10 cellular contexts compared by ENCODE assay signal in the genomic region with DNA sequence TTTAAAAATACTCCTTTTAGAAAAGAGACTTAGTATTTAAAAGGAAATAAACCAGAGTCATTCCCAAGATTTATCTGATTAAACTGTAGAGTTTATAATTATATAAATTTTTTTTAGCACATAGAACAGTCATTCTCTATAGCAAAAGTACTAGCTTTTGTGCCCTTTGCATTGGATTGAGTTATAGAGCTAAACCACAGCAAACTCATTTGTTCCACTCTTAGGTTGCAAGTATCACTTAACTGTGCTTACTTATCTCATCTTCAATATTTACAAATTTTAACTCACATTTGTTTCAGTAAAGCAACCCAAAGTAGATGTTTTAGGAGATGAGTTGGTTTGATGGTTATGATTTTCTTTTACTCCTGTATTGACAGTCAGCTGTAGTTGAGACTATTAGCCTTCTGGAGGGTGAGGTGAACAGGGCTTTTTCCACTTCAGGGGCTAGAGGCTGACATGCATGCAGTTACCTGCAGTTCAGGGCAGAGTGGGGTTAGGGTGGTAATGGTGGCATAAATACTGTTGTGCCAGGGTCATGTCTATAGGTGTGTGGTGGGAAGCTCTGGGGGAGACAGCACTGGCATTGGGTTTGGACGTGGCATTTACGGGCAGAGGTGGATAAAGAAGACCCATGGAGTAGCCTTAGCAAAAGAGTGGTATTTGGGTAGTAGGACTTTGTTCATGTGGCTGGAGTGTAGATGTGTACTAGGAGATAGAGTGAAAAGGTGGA. TPM values are rescaled to one million over a fixed set of nuclear protein-coding genes. Genes with fewer than 3 reads are reported as not detected.
DNase-seq lines count a peak whose midpoint lies in the region; ATAC-seq and TF ChIP-seq lines count a peak whose summit lies in the region.
"Had no signal": no experiment of that assay in that cellular context is flagged by ENCODE, and none has a peak within 500 bp of the region (broad histone marks: within the 10 kb centered on the region; RNA-seq: fewer than 3 reads in every experiment).

No MANE protein-coding gene starts in this region.

- H3K27ac Mint-ChIP-seq in MCF 10A (ENCODE audit: low read depth, unreplicated experiment), result peak overlapping the region; percentile 58
- H3K27ac Mint-ChIP-seq in WTC11, result 0 out of 2 replicates have a peak overlapping the region, but pooled peaks have one; percentile 2

- TF ChIP-seq CTCF in MCF 10A (IDR thresholded peaks at IDR 0.05; ENCODE audit: unreplicated experiment), result no peak
- TF ChIP-seq CTCF in breast epithelium (IDR thresholded peaks at IDR 0.05), result no peak
- no peak for TF ChIP-seq CTCF in WTC11 (IDR thresholded peaks at IDR 0.05)
- TF ChIP-seq CTCF in right lobe of liver (IDR thresholded peaks at IDR 0.05), result no peak
- no peak for TF ChIP-seq CTCF in foreskin keratinocyte (conservative IDR thresholded peaks at IDR 0.05)
- no peak for TF ChIP-seq CTCF in mucosa of descending colon (IDR thresholded peaks at IDR 0.05)

- TF ChIP-seq POLR2A in breast epithelium (IDR thresholded peaks at IDR 0.05) (no peak), right lobe of liver (IDR thresholded peaks at IDR 0.05) (no peak)

- H3K4me1 Mint-ChIP-seq in MCF 10A (ENCODE audit: insufficient read depth, unreplicated experiment) (peaks cover 45% of the 10 kb centered on the region), WTC11 (peaks cover 62% of the 10 kb centered on the region)

- no peaks in the 10 kb centered on the region for H3K27me3 Mint-ChIP-seq in MCF 10A (ENCODE audit: insufficient read depth, unreplicated experiment)
- no peaks in the 10 kb centered on the region for H3K27me3 Mint-ChIP-seq in WTC11 (ENCODE audit: low read depth)

- H3K36me3 ChIP-seq in breast epithelium, result no peaks in the 10 kb centered on the region
- no peaks in the 10 kb centered on the region for H3K36me3 ChIP-seq in right lobe of liver
- H3K36me3 ChIP-seq in subcutaneous abdominal adipose tissue (ENCODE audit: control insufficient read depth in 5 of 5, insufficient read depth in 5 of 5, low read length in 5 of 5), result no peaks in the 10 kb centered on the region
- H3K36me3 ChIP-seq in mucosa of descending colon (ENCODE audit: low read depth), result no peaks in the 10 kb centered on the region

- H3K4me3 Mint-ChIP-seq in MCF 10A (ENCODE audit: unreplicated experiment) (no peak overlapping the region), WTC11 (no peak overlapping the region)

- no peak for DNase-seq in MCF 10A (ENCODE audit: unreplicated experiment)
- DNase-seq in breast epithelium (ENCODE audit: low spot score in 2 of 2), result no peak
- no peak for DNase-seq in WTC11 (ENCODE audit: low spot score)
- DNase-seq in right lobe of liver, result no peak
- DNase-seq in NCI-H748 (lab: John Stamatoyannopoulos, UW; ENCODE audit: unreplicated experiment), result no peak
- no peak for DNase-seq in foreskin keratinocyte
- no peak for DNase-seq in mucosa of descending colon
- DNase-seq: NCI-H524, SJCRH30 had no signal

- H3K9me3 Mint-ChIP-seq in MCF 10A (ENCODE audit: unreplicated experiment) (no peaks in the 10 kb centered on the region), WTC11 (no peaks in the 10 kb centered on the region)

- POLR2A ChIA-PET in MCF 10A (lab: Yijun Ruan, JAX), result interaction anchor here (1.1 to 2.4 kb wide), 6 partner anchors 10 to 141 kb away, joined by 3 to 13 read pairs (median 6); partner anchors contain the start of gene VPS26C
- POLR2A ChIA-PET in WTC11 (lab: Charles Lee), result interaction anchor here (1.2 kb wide), 1 partner anchor 10 kb away, joined by 3 read pairs; no protein-coding TSS in a partner anchor

- no peaks in the 10 kb centered on the region for H3K27me3 ChIP-seq in breast epithelium
- no peaks in the 10 kb centered on the region for H3K27me3 ChIP-seq in right lobe of liver
- no peaks in the 10 kb centered on the region for H3K27me3 ChIP-seq in subcutaneous abdominal adipose tissue (ENCODE audit: control insufficient read depth in 5 of 5, insufficient read depth in 4 of 5, low read length in 5 of 5)
- no peaks in the 10 kb centered on the region for H3K27me3 ChIP-seq in foreskin keratinocyte
- H3K27me3 ChIP-seq: SJCRH30 had no signal

- H3K4me1 ChIP-seq in breast epithelium (peaks cover 0 to 9% of the 10 kb centered on the region in 2 donors), right lobe of liver (peaks cover 0 to 31% (median 0%) of the 10 kb centered on the region in 4 donors), subcutaneous abdominal adipose tissue (ENCODE audit: control insufficient read depth in 5 of 5, insufficient read depth in 5 of 5, low read length in 5 of 5) (peaks cover 0 to 42% (median 19%) of the 10 kb centered on the region in 5 donors), foreskin keratinocyte (no peaks in the 10 kb centered on the region), mucosa of descending colon (ENCODE audit: low read depth) (peaks cover 15% of the 10 kb centered on the region)
- H3K4me1 ChIP-seq: SJCRH30 had no signal

- H3K9me3 ChIP-seq in breast epithelium (no peaks in the 10 kb centered on the region), right lobe of liver (no peaks in the 10 kb centered on the region), subcutaneous abdominal adipose tissue (ENCODE audit: control insufficient read depth in 5 of 5, low read length in 5 of 5) (no peaks in the 10 kb centered on the region), mucosa of descending colon (no peaks in the 10 kb centered on the region)

- no peak overlapping the region for H3K9ac ChIP-seq in subcutaneous abdominal adipose tissue (ENCODE audit: low read length in 5 of 5)

- CTCF ChIA-PET in MCF 10A (lab: Yijun Ruan, JAX), result interaction anchor here (0.6 to 1.3 kb wide), 2 partner anchors 14 to 64 kb away, joined by 4 read pairs; no protein-coding TSS in a partner anchor
- CTCF ChIA-PET in WTC11 (lab: Charles Lee), result interaction anchor here (1.1 to 1.5 kb wide), 4 partner anchors 42 to 55 kb away, joined by 3 to 4 read pairs (median 3); partner anchors contain the start of gene DYRK1A

- no peak overlapping the region for H3K4me3 ChIP-seq in breast epithelium
- no peak overlapping the region for H3K4me3 ChIP-seq in right lobe of liver
- no peak overlapping the region for H3K4me3 ChIP-seq in subcutaneous abdominal adipose tissue (ENCODE audit: low read depth in 1 of 5, low read length in 5 of 5)
- no peak overlapping the region for H3K4me3 ChIP-seq in mucosa of descending colon
- H3K4me3 ChIP-seq: SJCRH30 had no signal

- peaks cover 5% of the 10 kb centered on the region for H3K36me3 Mint-ChIP-seq in MCF 10A (ENCODE audit: insufficient read depth, unreplicated experiment)
- no peaks in the 10 kb centered on the region for H3K36me3 Mint-ChIP-seq in WTC11

- no peak for ATAC-seq in WTC11
- peak in 1 of 4 donors; percentile 13 for ATAC-seq in right lobe of liver
- ATAC-seq in foreskin keratinocyte, result no peak
- no peak for ATAC-seq in mucosa of descending colon

- intact Hi-C loops in MCF 10A (cut with micrococcal nuclease), result no loop called here
- intact Hi-C loops in breast epithelium (cut with DNase I; ENCODE audit: low total_unique reads), result no loop called here
- intact Hi-C loops in right lobe of liver (cut with DNase I), result no loop called here
- intact Hi-C loops in mucosa of descending colon (cut with DNase I, micrococcal nuclease), result no loop called here

- 100% methylated on average over 2 of the region's 2 CpGs for WGBS in right lobe of liver (ENCODE audit: insufficient coverage, low coverage, low lambda C conversion rate, missing lambda C conversion rate)

- no TSS peak for BruUV-seq in MCF 10A (replicated peaks; lab: Mats Ljungman, UMichigan)

- H3K27ac ChIP-seq in breast epithelium (no peak overlapping the region), right lobe of liver (peak overlapping the region in 2 of 3 donors; percentile 17 to 30), subcutaneous abdominal adipose tissue (ENCODE audit: low read depth, low read length) (peak overlapping the region; percentile 48), foreskin keratinocyte (no peak overlapping the region)
- H3K27ac ChIP-seq: SJCRH30 had no signal

TF ChIP-seq in WTC11, 78 proteins besides CTCF, POLR2A, EP300 and RAD21 (continues in another document):
- TF ChIP-seq FOXP4 (CRISPR knock-in tag; IDR thresholded peaks at IDR 0.05) (no peak), IRF2 (CRISPR knock-in tag; IDR thresholded peaks at IDR 0.05; ENCODE audit: borderline replicate concordance, low read depth) (no peak), RELA (CRISPR knock-in tag; IDR thresholded peaks at IDR 0.05; ENCODE audit: borderline replicate concordance) (no peak), SOX15 (CRISPR knock-in tag; IDR thresholded peaks at IDR 0.05) (no peak), OVOL2 (CRISPR knock-in tag; IDR thresholded peaks at IDR 0.05; ENCODE audit: borderline replicate concordance) (no peak), GABPB1 (CRISPR knock-in tag; IDR thresholded peaks at IDR 0.05) (no peak)
- TF ChIP-seq, protein P1, sequence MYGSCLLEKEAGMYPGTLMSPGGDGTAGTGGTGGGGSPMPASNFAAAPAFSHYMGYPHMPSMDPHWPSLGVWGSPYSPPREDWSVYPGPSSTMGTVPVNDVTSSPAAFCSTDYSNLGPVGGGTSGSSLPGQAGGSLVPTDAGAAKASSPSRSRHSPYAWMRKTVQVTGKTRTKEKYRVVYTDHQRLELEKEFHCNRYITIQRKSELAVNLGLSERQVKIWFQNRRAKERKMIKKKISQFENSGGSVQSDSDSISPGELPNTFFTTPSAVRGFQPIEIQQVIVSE (CRISPR knock-in tag; IDR thresholded peaks at IDR 0.05; ENCODE audit: borderline replicate concordance), result no peak

RNA-seq across cellular contexts. Expression of gene DYRK1A, which starts 42.1 kb away (rescaled TPM):
- total RNA-seq in MCF 10A (2022) (58.6 and 63.1 TPM in 2 replicates), breast epithelium (100 to 1,000 TPM in 1 of 3 donors, 10 to 100 TPM in 2; 71.7 to 138 (median 93.1) TPM), WTC11 (2021) (54.6 to 56.5 TPM (median 54.8 TPM) in 3 replicates), right lobe of liver (10 to 100 TPM; 20.6 to 32.5 (median 25.7) TPM), foreskin keratinocyte (29.0 and 30.1 TPM in 2 replicates), mucosa of descending colon (10 to 100 TPM; 61.2 to 76.5 (median 72.7) TPM)
- 4.9 and 5.5 TPM in 2 replicates for polyA plus RNA-seq in foreskin keratinocyte

Comparison
In these comparisons a context has a peak if more than half of its experiments do, and no peak if none do; other contexts are left out.
1. H3K27ac ChIP-seq: peak in right lobe of liver (2 of 3) and subcutaneous abdominal adipose tissue (single experiment); none in breast epithelium (0 of 2) and foreskin keratinocyte (single experiment).